Comparison of ENCODE assay signal across 27 cellular contexts in genomic region chr6:137588472-137588871, GRCh38.
A peak's percentile ranks its signal among the peaks of the same experiment; 100 is the strongest.
DNase-seq lines count a peak whose midpoint lies in the region; ATAC-seq and TF ChIP-seq lines count a peak whose summit lies in the region.
"Had no signal": no experiment of that assay in that cellular context is flagged by ENCODE, and none has a peak within 500 bp of the region (broad histone marks: within the 10 kb centered on the region; RNA-seq: fewer than 3 reads in every experiment).

No MANE protein-coding gene starts in this region.

- H3K36me3 ChIP-seq in stomach, result no peaks in the 10 kb centered on the region
- H3K36me3 ChIP-seq in lower lobe of right lung, result no peaks in the 10 kb centered on the region
- H3K36me3 ChIP-seq: ascending aorta, cardiac muscle cell, esophagus squamous epithelium, left lung, tibial artery had no signal

- TF ChIP-seq CTCF in stomach (IDR thresholded peaks at IDR 0.05) (no peak), lower lobe of right lung (IDR thresholded peaks at IDR 0.05) (no peak), lower leg skin (IDR thresholded peaks at IDR 0.05) (no peak)

- H3K27ac ChIP-seq in stomach, result no peak overlapping the region
- H3K27ac ChIP-seq in lower lobe of right lung, result no peak overlapping the region
- H3K27ac ChIP-seq: ascending aorta, cardiac muscle cell, coronary artery, hepatocyte, left lung, tibial artery had no signal

- H3K27me3 ChIP-seq in stomach, result no peaks in the 10 kb centered on the region
- H3K27me3 ChIP-seq in lower lobe of right lung (ENCODE audit: low read depth), result no peaks in the 10 kb centered on the region
- H3K27me3 ChIP-seq: ascending aorta, cardiac muscle cell, esophagus squamous epithelium, hepatocyte, left lung, tibial artery had no signal

- no peaks in the 10 kb centered on the region for H3K36me3 Mint-ChIP-seq in effector memory CD8-positive, alpha-beta T cell (ENCODE audit: insufficient read depth)

- H3K27ac Mint-ChIP-seq in effector memory CD8-positive, alpha-beta T cell, result peak overlapping the region in 1 of 2 donors; percentile 67
- H3K27ac Mint-ChIP-seq: activated naive CD8-positive, alpha-beta T cell treated with anti-CD3 and anti-CD28 coated beads, Interleukin-2, amount 10 ng/mL, durations not matched to agents 7 days and 5 days; CD8-positive, alpha-beta T cell; naive thymus-derived CD8-positive, alpha-beta T cell; stimulated activated naive CD8-positive, alpha-beta T cell treated with anti-CD3 and anti-CD28 coated beads, Interleukin-15, Interleukin-2, amounts not matched to agents 100 ng/mL and 50 ng/mL, for 24 hours had no signal

- H3K4me1 ChIP-seq in stomach (peaks cover 0 to 10% (median 0%) of the 10 kb centered on the region in 4 donors), lower lobe of right lung (no peaks in the 10 kb centered on the region)
- H3K4me1 ChIP-seq: ascending aorta, left lung had no signal

- peaks cover 22 to 23% of the 10 kb centered on the region in 2 donors for H3K27me3 Mint-ChIP-seq in effector memory CD8-positive, alpha-beta T cell

- no peak overlapping the region for H3K4me3 ChIP-seq in stomach
- no peak overlapping the region for H3K4me3 ChIP-seq in lower lobe of right lung
- no peak overlapping the region for H3K4me3 ChIP-seq in lower leg skin (ENCODE audit: low read depth, poor library complexity, severe bottlenecking)
- H3K4me3 ChIP-seq: ascending aorta, cardiac muscle cell, coronary artery, esophagus squamous epithelium, hepatocyte, left lung, tibial artery had no signal

- DNase-seq in DMS53 (lab: John Stamatoyannopoulos, UW) (peak; percentile 34), DMS53 treated with DMSO at 0.1 percent for 48 hours (lab: John Stamatoyannopoulos, UW; ENCODE audit: unreplicated experiment) (no peak), HuH-7 (ENCODE audit: low spot score) (peak; percentile 18), stomach (peak; percentile 34), lower lobe of right lung (no peak), lower leg skin (ENCODE audit: low spot score in 2 of 2) (no peak), SK-N-DZ (ENCODE audit: low spot score) (no peak)
- no peak for DNase-seq in effector memory CD8-positive, alpha-beta T cell
- DNase-seq: activated CD4-positive, alpha-beta T cell treated with anti-CD3 and anti-CD28 coated beads for 4 hours; activated effector memory CD4-positive, alpha-beta T cell treated with Interleukin-2 at 50 U/mL for 16 hours; activated naive CD8-positive, alpha-beta T cell treated with anti-CD3 and anti-CD28 coated beads, Interleukin-2, amount 10 ng/mL, durations not matched to agents 7 days and 5 days; CD8-positive, alpha-beta T cell; esophagus squamous epithelium; foreskin melanocyte; left lung; naive thymus-derived CD8-positive, alpha-beta T cell; NCI-H1105 treated with DMSO at 0.1 percent for 48 hours; NCI-H1930; NCI-H526; occipital lobe; SK-N-SH; tibial artery had no signal

- no peak for TF ChIP-seq EP300 in stomach (IDR thresholded peaks at IDR 0.05)

- TF ChIP-seq POLR2A in stomach (IDR thresholded peaks at IDR 0.05) (no peak), lower leg skin (IDR thresholded peaks at IDR 0.05) (no peak)

- no peaks in the 10 kb centered on the region for H3K9me3 Mint-ChIP-seq in effector memory CD8-positive, alpha-beta T cell

- ATAC-seq in effector memory CD8-positive, alpha-beta T cell (replicated peaks), result no peak
- no peak for ATAC-seq in lower lobe of right lung
- ATAC-seq: CD8-positive, alpha-beta T cell; left lung had no signal

- peaks cover 14 to 19% of the 10 kb centered on the region in 2 donors for H3K4me1 Mint-ChIP-seq in effector memory CD8-positive, alpha-beta T cell (ENCODE audit: low read depth in 2 of 2)

- WGBS in stomach, 5 donors, result 74 to 97% (median 86%) methylated on average over 4 of the region's 4 CpGs
- WGBS in lower leg skin, 2 donors, result 68 to 75% methylated on average over 4 of the region's 4 CpGs

- intact Hi-C loops in stomach (cut with DNase I; ENCODE audit: low total_unique reads) (no loop called here), lower lobe of right lung (cut with DNase I) (no loop called here), lower leg skin (cut with DNase I; ENCODE audit: low total_unique reads) (no loop called here)

- H3K4me3 Mint-ChIP-seq in effector memory CD8-positive, alpha-beta T cell, result peak overlapping the region; percentile 33 to 44
- H3K4me3 Mint-ChIP-seq: activated naive CD8-positive, alpha-beta T cell treated with anti-CD3 and anti-CD28 coated beads, Interleukin-2, amount 10 ng/mL, durations not matched to agents 7 days and 5 days; CD8-positive, alpha-beta T cell; naive thymus-derived CD8-positive, alpha-beta T cell; stimulated activated naive CD8-positive, alpha-beta T cell treated with anti-CD3 and anti-CD28 coated beads, Interleukin-15, Interleukin-2, amounts not matched to agents 100 ng/mL and 50 ng/mL, for 24 hours had no signal

- H3K9me3 ChIP-seq in stomach (peaks cover 0 to 17% (median 5%) of the 10 kb centered on the region in 4 donors), lower lobe of right lung (no peaks in the 10 kb centered on the region)
- H3K9me3 ChIP-seq: SK-N-SH had no signal

Comparison
In these comparisons a context has a peak if more than half of its experiments do, and no peak if none do; other contexts are left out.
1. DNase-seq: peak in DMS53 (single experiment), HuH-7 (single experiment) and stomach (single experiment); none in DMS53 treated with DMSO at 0.1 percent for 48 hours (single experiment), effector memory CD8-positive, alpha-beta T cell (0 of 3), lower lobe of right lung (single experiment), lower leg skin (0 of 2) and SK-N-DZ (single experiment).